Comparison of ENCODE assay signal across 22 cellular contexts in genomic region chr12:11794751-11795150, GRCh38.
A peak's percentile ranks its signal among the peaks of the same experiment; 100 is the strongest.
DNase-seq lines count a peak whose midpoint lies in the region; ATAC-seq and TF ChIP-seq lines count a peak whose summit lies in the region.
"Had no signal": no experiment of that assay in that cellular context is flagged by ENCODE, and none has a peak within 500 bp of the region (broad histone marks: within the 10 kb centered on the region; RNA-seq: fewer than 3 reads in every experiment).

No MANE protein-coding gene starts in this region.

- H3K4me3 ChIP-seq in heart left ventricle (no peak overlapping the region), transverse colon (no peak overlapping the region), brain microvascular endothelial cell (ENCODE audit: low read depth, low read length) (no peak overlapping the region)
- H3K4me3 ChIP-seq: A549, spleen had no signal

- H3K4me1 ChIP-seq in heart left ventricle: peaks cover 0 to 78% (median 57%) of the 10 kb centered on the region in 12 donors
- H3K4me1 ChIP-seq in transverse colon: peaks cover 24 to 63% (median 45%) of the 10 kb centered on the region in 4 donors

- H3K27ac ChIP-seq in heart left ventricle (peak overlapping the region in 11 of 12 donors; percentile 54 to 94 (median 84)), transverse colon (peak overlapping the region; percentile 76 to 85 (median 80)), brain microvascular endothelial cell (no peak overlapping the region)

- H3K36me3 ChIP-seq in heart left ventricle (no peaks in the 10 kb centered on the region), transverse colon (no peaks in the 10 kb centered on the region), brain microvascular endothelial cell (replicated peaks) (no peaks in the 10 kb centered on the region)

- ATAC-seq in heart left ventricle (no peak), left cardiac atrium (no peak), HG02610 (IDR thresholded peaks at IDR 0.05; ENCODE audit: unreplicated experiment) (no peak)
- ATAC-seq: activated naive CD4-positive, alpha-beta T cell treated with anti-CD3 and anti-CD28 coated beads, Interleukin-2, amount 50 U/mL, for 72 hours; Panc1 had no signal

- H3K4me1 Mint-ChIP-seq in dendritic cell treated with granulocyte-macrophage colony-stimulating factor and Interleukin-4, amounts not matched to agents 40 ng/mL and 50 ng/mL, for 4 days (ENCODE audit: low read depth): peaks cover 94% of the 10 kb centered on the region
- H3K4me1 Mint-ChIP-seq in nephron: peaks cover 64% of the 10 kb centered on the region

- in situ Hi-C loops in transverse colon (cut with MboI; ENCODE audit: low pct_ligation_motif_present in 1 of 4, low pct_unique_long_range_greater_than_20kb in 1 of 4, low sequenced_read_pairs in 3 of 4) (no loop called here), brain microvascular endothelial cell (cut with HindIII; ENCODE audit: low pct_ligation_motif_present, low sequenced_read_pairs) (no loop called here)

- no peak for TF ChIP-seq EP300 in transverse colon (IDR thresholded peaks at IDR 0.05; ENCODE audit: low read depth)

- H3K4me3 Mint-ChIP-seq in dendritic cell treated with granulocyte-macrophage colony-stimulating factor and Interleukin-4, amounts not matched to agents 40 ng/mL and 50 ng/mL, for 4 days: no peak overlapping the region
- H3K4me3 Mint-ChIP-seq in nephron: no peak overlapping the region
- H3K4me3 Mint-ChIP-seq: CD14-positive monocyte had no signal

- H3K27me3 Mint-ChIP-seq in dendritic cell treated with granulocyte-macrophage colony-stimulating factor and Interleukin-4, amounts not matched to agents 40 ng/mL and 50 ng/mL, for 4 days: no peaks in the 10 kb centered on the region
- no peaks in the 10 kb centered on the region for H3K27me3 Mint-ChIP-seq in nephron (ENCODE audit: low read depth)

- TF ChIP-seq POLR2A in heart left ventricle (IDR thresholded peaks at IDR 0.05) (no peak), transverse colon (IDR thresholded peaks at IDR 0.05) (no peak)

- intact Hi-C loops in heart left ventricle (cut with DNase I): loop anchor here in 1 of 10 donors (5.0 kb wide), 1 partner anchor 132 kb away; no protein-coding TSS in a partner anchor
- intact Hi-C loops in left cardiac atrium (cut with DNase I): no loop called here
- intact Hi-C loops in dendritic cell treated with granulocyte-macrophage colony-stimulating factor and Interleukin-4, amounts not matched to agents 40 ng/mL and 50 ng/mL, for 4 days (cut with micrococcal nuclease): no loop called here
- intact Hi-C loops in transverse colon (cut with DNase I; ENCODE audit: low total_unique reads): no loop called here

- no peaks in the 10 kb centered on the region for H3K9me3 ChIP-seq in heart left ventricle
- no peaks in the 10 kb centered on the region for H3K9me3 ChIP-seq in transverse colon
- H3K9me3 ChIP-seq: A549, spleen had no signal

- peaks cover 77% of the 10 kb centered on the region for H3K36me3 Mint-ChIP-seq in dendritic cell treated with granulocyte-macrophage colony-stimulating factor and Interleukin-4, amounts not matched to agents 40 ng/mL and 50 ng/mL, for 4 days (ENCODE audit: low read depth)
- peaks cover 18% of the 10 kb centered on the region for H3K36me3 Mint-ChIP-seq in nephron (ENCODE audit: low read depth)

- TF ChIP-seq CTCF in heart left ventricle (IDR thresholded peaks at IDR 0.05) (no peak), nephron (IDR thresholded peaks at IDR 0.05; ENCODE audit: unreplicated experiment in 3 of 3) (no peak), transverse colon (IDR thresholded peaks at IDR 0.05) (no peak), brain microvascular endothelial cell (IDR thresholded peaks at IDR 0.05; ENCODE audit: low read depth, low read length, missing control alignments) (no peak)

- DNase-seq in heart left ventricle: no peak
- no peak for DNase-seq in left cardiac atrium
- DNase-seq in transverse colon: no peak
- DNase-seq in brain microvascular endothelial cell: no peak
- DNase-seq in Ammon's horn (ENCODE audit: low spot score): no peak
- DNase-seq: activated CD4-positive, alpha-beta T cell treated with anti-CD3 and anti-CD28 coated beads, Interleukin-2, amount 50 U/mL, for 1 hour; activated T-cell treated with anti-CD3 and anti-CD28 coated beads, Interleukin-2, amount 50 U/mL, for 1 hour; DMS53; Karpas-422; kidney glomerular epithelial cell; NCI-H1105; NCI-H748 treated with DMSO at 0.1 percent for 48 hours; spleen; SW 1271 had no signal

- peak overlapping the region; percentile 89 for H3K27ac Mint-ChIP-seq in dendritic cell treated with granulocyte-macrophage colony-stimulating factor and Interleukin-4, amounts not matched to agents 40 ng/mL and 50 ng/mL, for 4 days
- H3K27ac Mint-ChIP-seq in nephron: peak overlapping the region in 2 of 3 experiments; percentile 36 to 77
- H3K27ac Mint-ChIP-seq: activated naive CD4-positive, alpha-beta T cell treated with anti-CD3 and anti-CD28 coated beads, Interleukin-2, amount 50 U/mL, for 72 hours had no signal

- H3K27me3 ChIP-seq in heart left ventricle (no peaks in the 10 kb centered on the region), transverse colon (no peaks in the 10 kb centered on the region), brain microvascular endothelial cell (replicated peaks) (no peaks in the 10 kb centered on the region)
- H3K27me3 ChIP-seq: spleen had no signal

- H3K9me3 Mint-ChIP-seq in dendritic cell treated with granulocyte-macrophage colony-stimulating factor and Interleukin-4, amounts not matched to agents 40 ng/mL and 50 ng/mL, for 4 days: no peaks in the 10 kb centered on the region
- no peaks in the 10 kb centered on the region for H3K9me3 Mint-ChIP-seq in nephron
- H3K9me3 Mint-ChIP-seq: brain, CD14-positive monocyte had no signal

- 87 to 89% (median 88%) methylated on average over 4 of the region's 4 CpGs for WGBS in heart left ventricle, 4 donors
- 82 to 87% methylated on average over 4 of the region's 4 CpGs for WGBS in transverse colon (ENCODE audit: low coverage in 1 of 2), 2 donors
